15 cellular contexts compared by ENCODE assay signal in the genomic region with DNA sequence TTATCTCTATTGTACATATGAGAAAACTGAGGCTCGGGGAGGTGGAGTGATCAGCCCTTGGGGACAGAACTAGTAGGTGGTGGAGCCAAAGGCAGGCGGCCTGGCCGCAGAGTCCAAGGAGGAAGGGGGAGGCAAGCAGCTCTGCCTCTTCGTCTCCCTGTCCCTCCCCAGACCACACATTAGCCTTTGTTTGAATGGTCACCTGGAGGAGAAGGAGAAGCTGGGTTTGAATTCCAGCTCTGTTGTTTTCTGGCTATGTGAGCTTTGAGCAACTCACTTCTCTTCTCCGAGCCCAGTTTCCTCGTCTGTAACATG. TPM values are rescaled to one million over a fixed set of nuclear protein-coding genes. Genes with fewer than 3 reads are reported as not detected.
"Had no signal": no experiment of that assay in that cellular context is flagged by ENCODE, and none has a peak within 500 bp of the region (broad histone marks: within the 10 kb centered on the region; RNA-seq: fewer than 3 reads in every experiment).

No MANE protein-coding gene starts in this region.

- H3K27me3 Mint-ChIP-seq: effector memory CD8-positive, alpha-beta T cell had no signal

- H3K27ac Mint-ChIP-seq: activated CD8-positive, alpha-beta memory T cell treated with anti-CD3 and anti-CD28 coated beads, Interleukin-2, amount 10 ng/mL, durations not matched to agents 7 days and 5 days had no signal

- H3K9me3 ChIP-seq: gastrocnemius medialis, left lung, sigmoid colon, tibial nerve, vagina had no signal

- H3K36me3 ChIP-seq: gastrocnemius medialis, left lung, sigmoid colon, tibial nerve, vagina had no signal

- H3K4me3 Mint-ChIP-seq: activated CD8-positive, alpha-beta memory T cell treated with anti-CD3 and anti-CD28 coated beads, Interleukin-2, amount 10 ng/mL, durations not matched to agents 7 days and 5 days; activated T-cell treated with anti-CD3 and anti-CD28 coated beads, Interleukin-2, amount 50 U/mL, for 4 hours; neural crest cell had no signal

- H3K36me3 Mint-ChIP-seq: activated CD8-positive, alpha-beta memory T cell treated with anti-CD3 and anti-CD28 coated beads, Interleukin-2, amount 10 ng/mL, durations not matched to agents 7 days and 5 days had no signal

- H3K4me3 ChIP-seq: coronary artery, gastrocnemius medialis, left lung, sigmoid colon, tibial nerve, vagina had no signal

- H3K27me3 ChIP-seq: gastrocnemius medialis, left lung, sigmoid colon, tibial nerve, vagina had no signal

- H3K27ac ChIP-seq: coronary artery, epithelial cell of prostate, gastrocnemius medialis, left lung, sigmoid colon, tibial nerve, vagina had no signal

- H3K9me3 Mint-ChIP-seq: activated T-cell treated with anti-CD3 and anti-CD28 coated beads, Interleukin-2, amount 50 U/mL, for 4 hours; effector memory CD8-positive, alpha-beta T cell; neural crest cell had no signal

RNA-seq across cellular contexts. Expression of a gene that starts 21.4 kb away (rescaled TPM):
- total RNA-seq: osteocyte had no signal

RNA-seq across cellular contexts. Expression of a gene that starts 55.6 kb away (rescaled TPM):
- total RNA-seq: cardiac septum; gastrocnemius medialis; pulmonary artery endothelial cell; T-helper 2 cell treated with Interferon-gamma antibody and Interleukin-4, amounts not matched to agents 100 ng/mL and 5 ng/mL, for 36 hours; tibial nerve had no signal
